In the genomic region with DNA sequence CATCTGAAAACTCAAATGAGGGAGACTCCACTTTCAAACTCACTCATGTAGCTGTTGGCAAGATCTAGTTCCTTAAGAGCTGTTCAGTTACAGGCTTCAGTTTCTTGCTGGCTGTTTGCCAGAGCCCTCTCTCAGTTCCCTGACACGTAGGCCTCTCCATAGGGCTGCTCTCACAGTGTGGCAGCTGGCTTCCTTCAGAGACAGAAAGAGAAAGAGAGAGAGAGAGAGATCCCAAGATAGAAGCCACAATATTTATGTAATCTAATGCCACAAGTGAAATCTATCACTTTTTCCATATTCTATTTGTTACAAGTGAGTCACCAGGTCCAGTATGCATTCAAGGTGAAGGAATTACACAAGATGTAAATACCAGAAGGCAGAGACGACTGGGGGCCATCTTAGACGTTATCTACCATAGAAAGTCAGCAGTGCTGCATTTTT, we compare ENCODE assay signal across 8 cellular contexts.
DNase-seq lines count a peak whose midpoint lies in the region; ATAC-seq and TF ChIP-seq lines count a peak whose summit lies in the region.

No MANE protein-coding gene starts in this region.

- TF ChIP-seq CTCF in nephron (IDR thresholded peaks at IDR 0.05; ENCODE audit: unreplicated experiment in 3 of 3) (no peak), esophagus squamous epithelium (IDR thresholded peaks at IDR 0.05) (no peak)

- H3K9me3 Mint-ChIP-seq in stimulated activated naive CD8-positive, alpha-beta T cell treated with anti-CD3 and anti-CD28 coated beads, Interleukin-15, amount 100 ng/mL, for 72 hours = no peaks in the 10 kb centered on the region
- H3K9me3 Mint-ChIP-seq in nephron = peaks cover 4% of the 10 kb centered on the region

- H3K4me1 ChIP-seq in esophagus squamous epithelium = no peaks in the 10 kb centered on the region

- peak; percentile 63 for ATAC-seq in stimulated activated naive CD8-positive, alpha-beta T cell treated with anti-CD3 and anti-CD28 coated beads, Interleukin-15, Interleukin-2, amounts not matched to agents 100 U/mL and 50 U/mL, for 24 hours
- ATAC-seq in stimulated activated naive CD8-positive, alpha-beta T cell treated with anti-CD3 and anti-CD28 coated beads, Interleukin-15, amount 100 ng/mL, for 72 hours = no peak
- ATAC-seq in HG02981 (IDR thresholded peaks at IDR 0.05; ENCODE audit: unreplicated experiment) (peak; percentile 83), sciatic nerve (no peak)

- no peak overlapping the region for H3K4me3 Mint-ChIP-seq in stimulated activated naive CD8-positive, alpha-beta T cell treated with anti-CD3 and anti-CD28 coated beads, Interleukin-15, amount 100 ng/mL, for 72 hours
- H3K4me3 Mint-ChIP-seq in nephron = peak overlapping the region; percentile 58 to 82 (median 79)

- peaks cover 5% of the 10 kb centered on the region for H3K36me3 Mint-ChIP-seq in nephron (ENCODE audit: low read depth)

- H3K27ac ChIP-seq in esophagus squamous epithelium = no peak overlapping the region

- no peak overlapping the region for H3K27ac Mint-ChIP-seq in stimulated activated naive CD8-positive, alpha-beta T cell treated with anti-CD3 and anti-CD28 coated beads, Interleukin-15, amount 100 ng/mL, for 72 hours
- peak overlapping the region; percentile 97 to 99 (median 97) for H3K27ac Mint-ChIP-seq in nephron

- WGBS in esophagus squamous epithelium, 2 donors = 21 to 27% methylated on average over 3 of the region's 3 CpGs

- H3K4me1 Mint-ChIP-seq in stimulated activated naive CD8-positive, alpha-beta T cell treated with anti-CD3 and anti-CD28 coated beads, Interleukin-15, amount 100 ng/mL, for 72 hours = no peaks in the 10 kb centered on the region
- H3K4me1 Mint-ChIP-seq in nephron = peaks cover 62% of the 10 kb centered on the region

- no peaks in the 10 kb centered on the region for H3K27me3 ChIP-seq in esophagus squamous epithelium

- no peaks in the 10 kb centered on the region for H3K9me3 ChIP-seq in esophagus squamous epithelium

- no peak overlapping the region for H3K4me3 ChIP-seq in esophagus squamous epithelium

- intact Hi-C loops in esophagus squamous epithelium (cut with DNase I) (no loop called here), sciatic nerve (cut with DNase I) (no loop called here)

- H3K27me3 Mint-ChIP-seq in stimulated activated naive CD8-positive, alpha-beta T cell treated with anti-CD3 and anti-CD28 coated beads, Interleukin-15, amount 100 ng/mL, for 72 hours = peaks cover 18% of the 10 kb centered on the region
- H3K27me3 Mint-ChIP-seq in nephron (ENCODE audit: low read depth) = no peaks in the 10 kb centered on the region

- no peak for TF ChIP-seq POLR2A in esophagus squamous epithelium (IDR thresholded peaks at IDR 0.05)

- no peaks in the 10 kb centered on the region for H3K36me3 ChIP-seq in esophagus squamous epithelium

- DNase-seq in stimulated activated naive CD8-positive, alpha-beta T cell treated with anti-CD3 and anti-CD28 coated beads, Interleukin-15, Interleukin-2, amounts not matched to agents 100 U/mL and 50 U/mL, for 24 hours = peak; percentile 5
- DNase-seq in stimulated activated naive CD8-positive, alpha-beta T cell treated with anti-CD3 and anti-CD28 coated beads, Interleukin-15, amount 100 ng/mL, for 72 hours = no peak
- DNase-seq in OCI-M1 (lab: John Stamatoyannopoulos, UW) (peak; percentile 46), esophagus squamous epithelium (lab: John Stamatoyannopoulos, UW) (no peak), sciatic nerve (ENCODE audit: low spot score) (no peak), NCI-H2227 (lab: John Stamatoyannopoulos, UW; ENCODE audit: unreplicated experiment) (no peak)

Comparison
In these comparisons a context has a peak if more than half of its experiments do, and no peak if none do; other contexts are left out.
1. ATAC-seq: peak in stimulated activated naive CD8-positive, alpha-beta T cell treated with anti-CD3 and anti-CD28 coated beads, Interleukin-15, Interleukin-2, amounts not matched to agents 100 U/mL and 50 U/mL, for 24 hours (single experiment) and HG02981 (single experiment); none in stimulated activated naive CD8-positive, alpha-beta T cell treated with anti-CD3 and anti-CD28 coated beads, Interleukin-15, amount 100 ng/mL, for 72 hours (single experiment) and sciatic nerve (single experiment).
2. DNase-seq: peak in stimulated activated naive CD8-positive, alpha-beta T cell treated with anti-CD3 and anti-CD28 coated beads, Interleukin-15, Interleukin-2, amounts not matched to agents 100 U/mL and 50 U/mL, for 24 hours (single experiment) and OCI-M1 (single experiment); none in stimulated activated naive CD8-positive, alpha-beta T cell treated with anti-CD3 and anti-CD28 coated beads, Interleukin-15, amount 100 ng/mL, for 72 hours (0 of 2), esophagus squamous epithelium (single experiment), sciatic nerve (single experiment) and NCI-H2227 (single experiment).
3. H3K27ac Mint-ChIP-seq: peak in nephron (3 of 3); none in stimulated activated naive CD8-positive, alpha-beta T cell treated with anti-CD3 and anti-CD28 coated beads, Interleukin-15, amount 100 ng/mL, for 72 hours (0 of 2).
4. H3K4me3 Mint-ChIP-seq: peak in nephron (3 of 3); none in stimulated activated naive CD8-positive, alpha-beta T cell treated with anti-CD3 and anti-CD28 coated beads, Interleukin-15, amount 100 ng/mL, for 72 hours (0 of 2).